8 cellular contexts compared by ENCODE assay signal in genomic region chr2:170891893-170892292, GRCh38.
"Had no signal": no experiment of that assay in that cellular context is flagged by ENCODE, and none has a peak within 500 bp of the region (broad histone marks: within the 10 kb centered on the region; RNA-seq: fewer than 3 reads in every experiment).

No MANE protein-coding gene starts in this region.

- H3K27ac ChIP-seq: GM23248 had no signal

- DNase-seq: GM23248, GOT3, H7, H9, HCEC 1CT, HFFc6 had no signal

- H3K4me1 ChIP-seq: HAP-1 had no signal

- H3K9ac ChIP-seq: GM23248 had no signal

- H2AFZ ChIP-seq: GM23248 had no signal

- H3K9me3 ChIP-seq: HAP-1 had no signal

- H3K36me3 ChIP-seq: HAP-1 had no signal

- H3K4me3 ChIP-seq: GM23248, HAP-1 had no signal

- H3K27ac Mint-ChIP-seq: HFFc6 had no signal

- H3K9me3 Mint-ChIP-seq: H9, HFFc6 had no signal

- H3K4me3 Mint-ChIP-seq: H9, HFFc6 had no signal

- ATAC-seq: HCT116 had no signal
